ENCODE assay signal across 19 cellular contexts in the genomic region with DNA sequence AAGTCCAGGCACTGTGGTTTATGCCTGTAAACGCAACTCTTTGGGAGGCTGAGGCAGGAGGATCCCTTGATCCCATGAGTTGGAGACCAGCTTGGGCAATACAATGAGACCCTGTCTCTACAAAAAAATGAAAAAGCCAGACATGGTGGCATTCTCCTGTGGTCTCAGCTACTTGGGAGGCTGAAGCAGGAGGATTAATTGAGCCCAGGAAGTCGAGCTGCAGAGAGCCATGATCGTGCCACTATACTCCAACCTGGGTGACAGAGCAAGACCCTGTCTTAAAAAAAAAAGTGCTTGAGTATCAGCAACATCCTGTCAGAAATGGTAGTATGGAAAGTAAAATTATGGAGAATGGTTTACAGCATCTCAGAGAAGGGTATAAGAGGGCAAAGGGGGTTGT. TPM values are rescaled to one million over a fixed set of nuclear protein-coding genes. Genes with fewer than 3 reads are reported as not detected.
DNase-seq lines count a peak whose midpoint lies in the region; ATAC-seq lines count a peak whose summit lies in the region.
"Had no signal": no experiment of that assay in that cellular context is flagged by ENCODE, and none has a peak within 500 bp of the region (broad histone marks: within the 10 kb centered on the region; RNA-seq: fewer than 3 reads in every experiment).

No MANE protein-coding gene starts in this region.

- H3K27ac Mint-ChIP-seq in stimulated activated naive CD8-positive, alpha-beta T cell treated with anti-CD3 and anti-CD28 coated beads, Interleukin-15, Interleukin-2, amounts not matched to agents 100 ng/mL and 50 ng/mL, for 24 hours = peak overlapping the region; percentile 91
- peak overlapping the region; percentile 98 for H3K27ac Mint-ChIP-seq in T-helper 17 cell
- H3K27ac Mint-ChIP-seq in effector memory CD8-positive, alpha-beta T cell = peak overlapping the region; percentile 95 to 97
- H3K27ac Mint-ChIP-seq: brain had no signal

- H3K9me3 ChIP-seq in T-helper 17 cell (ENCODE audit: control insufficient read depth, low read length, poor library complexity, severe bottlenecking) = no peaks in the 10 kb centered on the region
- H3K9me3 ChIP-seq: thoracic aorta had no signal

- peaks cover 91% of the 10 kb centered on the region for H3K4me1 Mint-ChIP-seq in stimulated activated naive CD8-positive, alpha-beta T cell treated with anti-CD3 and anti-CD28 coated beads, Interleukin-15, Interleukin-2, amounts not matched to agents 100 ng/mL and 50 ng/mL, for 24 hours (ENCODE audit: low read depth)
- H3K4me1 Mint-ChIP-seq in T-helper 17 cell = peaks cover 61% of the 10 kb centered on the region
- peaks cover 63 to 80% of the 10 kb centered on the region in 2 donors for H3K4me1 Mint-ChIP-seq in effector memory CD8-positive, alpha-beta T cell (ENCODE audit: low read depth in 2 of 2)
- H3K4me1 Mint-ChIP-seq: brain had no signal

- DNase-seq in stimulated activated naive CD8-positive, alpha-beta T cell treated with anti-CD3 and anti-CD28 coated beads, Interleukin-15, Interleukin-2, amounts not matched to agents 100 U/mL and 50 U/mL, for 24 hours = no peak
- DNase-seq in T-helper 17 cell (no peak), GM19240 (ENCODE audit: insufficient read length, low spot score) (no peak), posterior vena cava (ENCODE audit: low spot score) (no peak)
- no peak for DNase-seq in effector memory CD8-positive, alpha-beta T cell
- DNase-seq: activated CD4-positive, alpha-beta T cell treated with anti-CD3 and anti-CD28 coated beads for 48 hours; activated effector memory CD4-positive, alpha-beta T cell treated with anti-CD3 and anti-CD28 coated beads, Interleukin-2, amount 50 U/mL, for 16 hours; cortex of kidney; GDM1; MV-4-11; NCI-H2081; NCI-H510A treated with DMSO at 0.1 percent for 48 hours; stimulated activated CD4-positive, alpha-beta T cell treated with anti-CD3 and anti-CD28 coated beads, Interleukin-2, amount 100 ng/mL, for 48 hours had no signal

- peaks cover 5% of the 10 kb centered on the region for H3K9me3 Mint-ChIP-seq in stimulated activated naive CD8-positive, alpha-beta T cell treated with anti-CD3 and anti-CD28 coated beads, Interleukin-15, Interleukin-2, amounts not matched to agents 100 ng/mL and 50 ng/mL, for 24 hours
- peaks cover 0 to 7% of the 10 kb centered on the region in 2 donors for H3K9me3 Mint-ChIP-seq in effector memory CD8-positive, alpha-beta T cell
- H3K9me3 Mint-ChIP-seq: brain had no signal

- H3K27me3 Mint-ChIP-seq in stimulated activated naive CD8-positive, alpha-beta T cell treated with anti-CD3 and anti-CD28 coated beads, Interleukin-15, Interleukin-2, amounts not matched to agents 100 ng/mL and 50 ng/mL, for 24 hours = no peaks in the 10 kb centered on the region
- H3K27me3 Mint-ChIP-seq in T-helper 17 cell = no peaks in the 10 kb centered on the region
- no peaks in the 10 kb centered on the region for H3K27me3 Mint-ChIP-seq in effector memory CD8-positive, alpha-beta T cell

- intact Hi-C loops in posterior vena cava (cut with DNase I) = no loop called here

- peaks cover 54% of the 10 kb centered on the region for H3K36me3 Mint-ChIP-seq in stimulated activated naive CD8-positive, alpha-beta T cell treated with anti-CD3 and anti-CD28 coated beads, Interleukin-15, Interleukin-2, amounts not matched to agents 100 ng/mL and 50 ng/mL, for 24 hours (ENCODE audit: low read depth)
- peaks cover 2% of the 10 kb centered on the region for H3K36me3 Mint-ChIP-seq in T-helper 17 cell (ENCODE audit: low read depth)
- H3K36me3 Mint-ChIP-seq in effector memory CD8-positive, alpha-beta T cell (ENCODE audit: insufficient read depth) = peaks cover 38% of the 10 kb centered on the region
- H3K36me3 Mint-ChIP-seq: brain had no signal

- H3K4me3 Mint-ChIP-seq in stimulated activated naive CD8-positive, alpha-beta T cell treated with anti-CD3 and anti-CD28 coated beads, Interleukin-15, Interleukin-2, amounts not matched to agents 100 ng/mL and 50 ng/mL, for 24 hours = no peak overlapping the region
- peak overlapping the region; percentile 86 for H3K4me3 Mint-ChIP-seq in T-helper 17 cell
- H3K4me3 Mint-ChIP-seq in effector memory CD8-positive, alpha-beta T cell = peak overlapping the region; percentile 68 to 87
- H3K4me3 Mint-ChIP-seq: brain had no signal

- no peak for ATAC-seq in stimulated activated naive CD8-positive, alpha-beta T cell treated with anti-CD3 and anti-CD28 coated beads, Interleukin-15, Interleukin-2, amounts not matched to agents 100 U/mL and 50 U/mL, for 24 hours
- no peak for ATAC-seq in T-helper 17 cell
- no peak for ATAC-seq in effector memory CD8-positive, alpha-beta T cell (replicated peaks)
- no peak for ATAC-seq in GM21515 (IDR thresholded peaks at IDR 0.05; ENCODE audit: unreplicated experiment)
- ATAC-seq in HG02885 (IDR thresholded peaks at IDR 0.05; ENCODE audit: poor library complexity, unreplicated experiment) = no peak

RNA-seq across cellular contexts. Expression of a gene that starts 11.6 kb away (rescaled TPM):
- total RNA-seq in T-helper 17 cell (10 to 100 TPM; 73.9 to 77.1 TPM), posterior vena cava (10 to 100 TPM in 1 of 2 donors, 1 to 10 TPM in 1; 8.4 to 20.5 TPM)
- total RNA-seq: SJSA1 had no signal
